In the genomic region with DNA sequence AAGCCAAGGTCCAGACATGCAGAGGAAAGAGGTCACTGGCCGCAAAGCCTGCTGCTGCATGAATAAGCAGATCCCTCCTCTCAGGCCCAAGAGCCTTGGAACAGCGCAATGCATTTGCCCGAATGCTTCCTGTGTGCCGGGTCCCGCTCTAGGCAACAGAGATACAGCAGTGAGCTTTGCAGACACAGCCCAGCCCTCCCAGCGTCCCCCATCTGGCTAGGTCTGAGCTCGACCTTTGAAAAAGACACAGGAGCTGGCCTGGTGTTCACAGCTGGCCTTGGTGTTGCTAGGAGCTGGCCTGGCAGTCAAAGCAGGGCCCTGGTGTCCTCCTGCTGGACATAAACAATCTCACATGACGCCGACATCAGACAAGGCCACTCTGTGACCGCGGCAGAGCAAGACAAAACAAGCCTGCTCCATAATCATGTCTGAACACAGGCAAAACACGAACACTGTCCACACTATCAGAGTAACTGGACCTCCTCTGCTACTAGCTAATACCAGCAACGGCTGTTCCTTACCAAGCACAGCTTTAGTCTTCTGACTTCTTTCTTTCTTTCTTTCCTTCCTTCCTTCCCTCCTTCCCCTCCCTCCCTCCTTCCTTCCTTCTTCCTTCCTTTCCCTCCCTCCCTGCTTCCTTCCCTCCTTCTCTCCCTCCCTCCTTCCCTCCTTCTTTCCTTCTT, we compare ENCODE assay signal across 11 cellular contexts. TPM values are rescaled to one million over a fixed set of nuclear protein-coding genes. Genes with fewer than 3 reads are reported as not detected.
DNase-seq lines count a peak whose midpoint lies in the region; ATAC-seq, FAIRE-seq and TF ChIP-seq lines count a peak whose summit lies in the region.
"Had no signal": no experiment of that assay in that cellular context is flagged by ENCODE, and none has a peak within 500 bp of the region (broad histone marks: within the 10 kb centered on the region; RNA-seq: fewer than 3 reads in every experiment).

No MANE protein-coding gene starts in this region.

- H3K9me3 Mint-ChIP-seq in neural crest cell, result no peaks in the 10 kb centered on the region

- DNase-seq in NCI-H1417 (lab: John Stamatoyannopoulos, UW) (peak in 2 of 3 experiments; percentile 32 to 68), NCI-H1417 treated with DMSO at 0.1 percent for 48 hours (lab: John Stamatoyannopoulos, UW) (no peak), globus pallidus (ENCODE audit: low spot score) (peak; percentile 97), neural crest cell (ENCODE audit: low read depth, low spot score) (peak; percentile 41), GM19239 (ENCODE audit: insufficient read length, low spot score) (no peak), NCI-H1105 treated with DMSO at 0.1 percent for 48 hours (lab: John Stamatoyannopoulos, UW) (no peak)
- DNase-seq: NCI-H1105 had no signal

- H3K4me3 Mint-ChIP-seq in neural crest cell, result peak overlapping the region; percentile 56

- H3K4me3 ChIP-seq in urinary bladder (ENCODE audit: low read depth, low read length), result no peak overlapping the region

- peaks cover 15% of the 10 kb centered on the region for H3K27me3 Mint-ChIP-seq in neural crest cell (ENCODE audit: low read depth)

- no peaks in the 10 kb centered on the region for H3K36me3 ChIP-seq in urinary bladder (ENCODE audit: insufficient read depth)

- no peaks in the 10 kb centered on the region for H3K36me3 Mint-ChIP-seq in neural crest cell (ENCODE audit: low read depth)

- peaks cover 31% of the 10 kb centered on the region for H3K4me1 Mint-ChIP-seq in neural crest cell

- no peaks in the 10 kb centered on the region for H3K4me1 ChIP-seq in urinary bladder (ENCODE audit: insufficient read depth)

- 31% methylated on average over 13 of the region's 13 CpGs for WGBS in urinary bladder

- H3K27ac Mint-ChIP-seq in neural crest cell (ENCODE audit: unreplicated experiment), result peak overlapping the region; percentile 96

- ATAC-seq in GM21717 (IDR thresholded peaks at IDR 0.05; ENCODE audit: unreplicated experiment), result no peak

- peak; percentile 47 for TF ChIP-seq CTCF in neural crest cell (conservative IDR thresholded peaks at IDR 0.05)

- no peak for FAIRE-seq in GM19239 (lab: Jason Lieb, UNC)
- FAIRE-seq: A204.1, colon had no signal

- H3K27ac ChIP-seq in urinary bladder (ENCODE audit: low read depth), result peak overlapping the region; percentile 90

RNA-seq across cellular contexts. Expression of a gene that starts 5.7 kb away (rescaled TPM):
- 2.3 and 3.4 TPM in 2 replicates for total RNA-seq in neural crest cell
- total RNA-seq in urinary bladder, result 1.6 TPM
- polyA plus RNA-seq in urinary bladder, result 5.2 TPM

RNA-seq across cellular contexts. Expression of a gene that starts 21.3 kb away (rescaled TPM):
- total RNA-seq in neural crest cell, result 75.6 and 76.2 TPM in 2 replicates
- total RNA-seq in urinary bladder, result 19.0 TPM
- 115 TPM for polyA plus RNA-seq in urinary bladder

RNA-seq across cellular contexts. Expression of a gene that starts 27.9 kb away (rescaled TPM):
- total RNA-seq in neural crest cell (24.4 and 26.7 TPM in 2 replicates), urinary bladder (6.9 TPM)
- polyA plus RNA-seq in urinary bladder, result 35.5 TPM

RNA-seq across cellular contexts. Expression of a gene that starts 41.0 kb away (rescaled TPM):
- total RNA-seq in neural crest cell, result 72.1 and 74.7 TPM in 2 replicates
- 25.2 TPM for total RNA-seq in urinary bladder
- 54.1 TPM for polyA plus RNA-seq in urinary bladder

Comparison
In these comparisons a context has a peak if more than half of its experiments do, and no peak if none do; other contexts are left out.
1. DNase-seq: peak in NCI-H1417 (2 of 3), globus pallidus (single experiment) and neural crest cell (single experiment); none in NCI-H1417 treated with DMSO at 0.1 percent for 48 hours (single experiment), GM19239 (single experiment) and NCI-H1105 treated with DMSO at 0.1 percent for 48 hours (single experiment).